Comparison of ENCODE assay signal across 8 cellular contexts in the genomic region with DNA sequence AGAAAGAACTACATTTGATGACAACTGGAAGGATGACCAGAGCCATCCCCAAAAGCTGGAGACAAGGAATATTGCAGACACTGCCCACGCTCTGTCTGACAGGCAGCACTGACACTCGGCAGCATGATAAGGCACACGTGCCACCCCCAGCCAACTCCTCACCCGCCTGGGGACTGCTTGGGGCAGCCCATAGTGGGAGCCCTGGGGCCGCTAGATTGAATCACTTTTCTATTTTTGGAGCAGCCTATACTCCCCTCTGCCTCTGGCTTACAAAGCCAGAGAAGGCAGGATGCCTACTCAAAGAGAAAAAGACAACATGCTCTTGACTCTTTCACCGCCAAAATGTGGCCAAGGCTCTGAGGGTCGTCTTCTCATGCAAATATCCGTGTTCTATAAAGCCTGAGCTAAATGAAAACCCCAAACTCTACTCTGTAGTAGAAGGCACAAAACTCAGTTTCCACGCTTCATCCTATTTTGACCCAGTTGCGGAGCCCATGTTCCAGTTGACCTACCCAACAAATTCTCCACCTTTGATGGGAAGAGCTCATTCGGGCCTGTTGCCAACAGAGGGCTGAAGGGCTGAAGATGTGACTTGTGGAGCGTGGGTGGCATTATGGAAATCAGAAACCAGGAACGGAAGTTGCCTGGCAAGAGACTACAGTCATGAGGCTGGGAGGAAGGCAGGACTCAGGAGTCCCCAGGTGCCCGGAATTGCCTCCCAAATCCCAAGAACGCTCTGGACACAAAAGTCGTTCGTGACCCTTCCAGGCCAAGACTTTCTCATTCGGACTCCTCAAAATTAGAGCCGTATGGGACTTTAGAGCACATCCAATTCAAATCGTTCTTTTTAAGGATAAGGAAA. TPM values are rescaled to one million over a fixed set of nuclear protein-coding genes. Genes with fewer than 3 reads are reported as not detected.
DNase-seq lines count a peak whose midpoint lies in the region; ATAC-seq and TF ChIP-seq lines count a peak whose summit lies in the region.

No MANE protein-coding gene starts in this region.

- H2BK120ac ChIP-seq in trophoblast cell (ENCODE audit: insufficient read depth, low read length, poor library complexity) = no peak overlapping the region

- no peaks in the 10 kb centered on the region for H3K27me3 Mint-ChIP-seq in CD4-positive, alpha-beta T cell

- peak overlapping the region; percentile 85 for H4K12ac ChIP-seq in trophoblast cell (ENCODE audit: low read depth, low read length)

- H3K79me1 ChIP-seq in trophoblast cell (ENCODE audit: low read length) = peaks cover 5% of the 10 kb centered on the region

- peak overlapping the region; percentile 76 for H3K18ac ChIP-seq in trophoblast cell (ENCODE audit: low read length)

- no peak overlapping the region for H2AFZ ChIP-seq in trophoblast cell (ENCODE audit: insufficient read depth, low read length, poor library complexity)

- no peaks in the 10 kb centered on the region for H3K9me3 ChIP-seq in CD4-positive, alpha-beta T cell (ENCODE audit: control insufficient read depth, low read length)
- no peaks in the 10 kb centered on the region for H3K9me3 ChIP-seq in trophoblast cell (ENCODE audit: insufficient read depth, low read depth, low read length)

- peaks cover 47% of the 10 kb centered on the region for H3K4me1 Mint-ChIP-seq in CD4-positive, alpha-beta T cell (ENCODE audit: low read depth)

- H3K27ac Mint-ChIP-seq in CD4-positive, alpha-beta T cell = peak overlapping the region; percentile 86

- H4K91ac ChIP-seq in trophoblast cell (ENCODE audit: low read depth, low read length) = peak overlapping the region; percentile 99

- peaks cover 21 to 28% of the 10 kb centered on the region in 2 experiments for H3K36me3 ChIP-seq in trophoblast cell (ENCODE audit: control insufficient read depth in 1 of 2, insufficient read depth in 2 of 2, low read length in 2 of 2)

- CTCF ChIA-PET in CD4-positive, alpha-beta T cell (lab: Charles Lee) = interaction anchor here (1.9 kb wide), 1 partner anchor 56 kb away, joined by 5 read pairs; no protein-coding TSS in a partner anchor

- peak overlapping the region; percentile 85 for H3K4ac ChIP-seq in trophoblast cell (ENCODE audit: low read depth, low read length)

- peak; percentile 24 for ATAC-seq in CD4-positive, alpha-beta T cell (ENCODE audit: poor library complexity)
- peak; percentile 49 for ATAC-seq in foreskin keratinocyte

- no peaks in the 10 kb centered on the region for H3K9me3 Mint-ChIP-seq in CD4-positive, alpha-beta T cell

- no peak overlapping the region for H3K23ac ChIP-seq in trophoblast cell (ENCODE audit: low read length)

- H3K27ac ChIP-seq in CD4-positive, alpha-beta T cell (ENCODE audit: low read depth, low read length) = peak overlapping the region; percentile 82
- H3K27ac ChIP-seq in foreskin keratinocyte = peak overlapping the region; percentile 82
- peak overlapping the region; percentile 69 for H3K27ac ChIP-seq in trophoblast cell (ENCODE audit: low read depth, low read length)

- H3K27me3 ChIP-seq in CD4-positive, alpha-beta T cell (ENCODE audit: control insufficient read depth, insufficient read depth, low read length) = no peaks in the 10 kb centered on the region
- H3K27me3 ChIP-seq in foreskin keratinocyte = no peaks in the 10 kb centered on the region
- no peaks in the 10 kb centered on the region for H3K27me3 ChIP-seq in trophoblast cell (ENCODE audit: insufficient read depth, low read length)

- intact Hi-C loops in CD4-positive, alpha-beta T cell (cut with DNase I, micrococcal nuclease) = loop anchor here in 1 of 2 experiments (1.0 to 5.0 kb wide), 5 partner anchors 57 to 461 kb away; partner anchors contain the start of genes CCT3, KHDC4, LAMTOR2 and MRPL24

- peak in 3 of 10 experiments; percentile 8 to 17 (median 12) for DNase-seq in CD4-positive, alpha-beta T cell
- DNase-seq in GM20000 (ENCODE audit: low spot score) (peak; percentile 57), NCI-H1048 (lab: John Stamatoyannopoulos, UW) (peak; percentile 6), foreskin keratinocyte (no peak), trophoblast cell (peak; percentile 9 to 16), SK-N-DZ (ENCODE audit: low spot score) (no peak)
- peak; percentile 78 for DNase-seq in activated CD8-positive, alpha-beta memory T cell treated with anti-CD3 and anti-CD28 coated beads, Interleukin-2, amount 50 U/mL, for 48 hours
- DNase-seq in central memory CD4-positive, alpha-beta T cell = no peak

- H3K4me2 ChIP-seq in trophoblast cell (ENCODE audit: low read length) = peak overlapping the region; percentile 86

- H3K36me3 Mint-ChIP-seq in CD4-positive, alpha-beta T cell (ENCODE audit: low read depth) = peaks cover 43% of the 10 kb centered on the region

- WGBS in trophoblast cell (ENCODE audit: extremely low coverage, insufficient coverage, insufficient read length) = no CpG with 5 or more reads among the region's 20 CpGs

- H3K4me1 ChIP-seq in foreskin keratinocyte (peaks cover 11% of the 10 kb centered on the region), trophoblast cell (ENCODE audit: control insufficient read depth in 1 of 2, insufficient read depth in 2 of 2, low read length in 2 of 2) (peaks cover 20 to 21% of the 10 kb centered on the region in 2 experiments)

- no peak for TF ChIP-seq CTCF in CD4-positive, alpha-beta T cell (IDR thresholded peaks at IDR 0.05)
- TF ChIP-seq CTCF in GM20000 (IDR thresholded peaks at IDR 0.05; ENCODE audit: extremely low read depth, missing control alignments) = peak; percentile 15
- peak; percentile 11 for TF ChIP-seq CTCF in foreskin keratinocyte (conservative IDR thresholded peaks at IDR 0.05)

- H2BK5ac ChIP-seq in trophoblast cell (ENCODE audit: low read depth, low read length, poor library complexity) = no peak overlapping the region

- peak overlapping the region; percentile 94 for H3K4me3 ChIP-seq in trophoblast cell (ENCODE audit: low read depth, low read length)

- peak overlapping the region; percentile 36 for H2AK5ac ChIP-seq in trophoblast cell (ENCODE audit: low read length)

- peak overlapping the region; percentile 92 for H3K9ac ChIP-seq in trophoblast cell (ENCODE audit: low read length)

- peaks cover 20% of the 10 kb centered on the region for H3K79me2 ChIP-seq in trophoblast cell (ENCODE audit: control insufficient read depth, insufficient read depth, low read length, poor library complexity)

- peak overlapping the region; percentile 49 for H4K8ac ChIP-seq in trophoblast cell (ENCODE audit: low read depth, low read length)

- H2BK12ac ChIP-seq in trophoblast cell (ENCODE audit: low read length) = no peak overlapping the region

- POLR2A ChIA-PET in CD4-positive, alpha-beta T cell (lab: Charles Lee) = interaction anchor here (1.0 to 3.1 kb wide), 11 partner anchors 10 to 220 kb away, joined by 3 to 37 read pairs (median 8); partner anchors contain the start of genes CCT3, GLMP, MEF2D and PMF1

- peak overlapping the region; percentile 97 for H3K4me3 Mint-ChIP-seq in CD4-positive, alpha-beta T cell

- peak overlapping the region; percentile 99 for H3K14ac ChIP-seq in trophoblast cell (ENCODE audit: low read length)

RNA-seq across cellular contexts. Expression of gene SMG5, which starts 1.1 kb away (rescaled TPM):
- 10 to 100 TPM; 51.6 to 56.1 TPM for total RNA-seq in CD4-positive, alpha-beta T cell
- total RNA-seq in foreskin keratinocyte = 58.3 and 60.9 TPM in 2 replicates
- polyA plus RNA-seq in foreskin keratinocyte = 32.9 and 35.3 TPM in 2 replicates
- 44.5 and 46.5 TPM in 2 replicates for polyA plus RNA-seq in trophoblast cell (2013)
- polyA plus RNA-seq in SK-N-DZ (2014; cell fraction: cytosol; rRNA removed) = 113 and 122 TPM in 2 replicates
- polyA plus RNA-seq in SK-N-DZ (2014; cell fraction: nucleus; rRNA removed) = 400 and 461 TPM in 2 replicates

RNA-seq across cellular contexts. Expression of gene TMEM79, which starts 2.6 kb away (rescaled TPM):
- 1 to 10 TPM; 1.0 to 1.7 TPM for total RNA-seq in CD4-positive, alpha-beta T cell
- total RNA-seq in foreskin keratinocyte = 4.3 and 4.6 TPM in 2 replicates
- polyA plus RNA-seq in foreskin keratinocyte = 5.2 and 5.3 TPM in 2 replicates
- 3.2 and 3.8 TPM in 2 replicates for polyA plus RNA-seq in trophoblast cell (2013)
- 7.9 and 8.5 TPM in 2 replicates for polyA plus RNA-seq in SK-N-DZ (2014; cell fraction: cytosol; rRNA removed)
- 7.2 and 9.5 TPM in 2 replicates for polyA plus RNA-seq in SK-N-DZ (2014; cell fraction: nucleus; rRNA removed)

RNA-seq across cellular contexts. Expression of gene GLMP, which starts 14.0 kb away (rescaled TPM):
- total RNA-seq in CD4-positive, alpha-beta T cell = 10 to 100 TPM; 12.3 to 16.1 TPM
- 32.7 and 35.2 TPM in 2 replicates for total RNA-seq in foreskin keratinocyte
- polyA plus RNA-seq in foreskin keratinocyte = 40.1 and 42.4 TPM in 2 replicates
- 64.4 and 70.4 TPM in 2 replicates for polyA plus RNA-seq in trophoblast cell (2013)
- 7.0 and 8.6 TPM in 2 replicates for polyA plus RNA-seq in SK-N-DZ (2014; cell fraction: cytosol; rRNA removed)
- polyA plus RNA-seq in SK-N-DZ (2014; cell fraction: nucleus; rRNA removed) = 9.4 and 10.3 TPM in 2 replicates

RNA-seq across cellular contexts. Expression of gene VHLL, which starts 17.6 kb away (rescaled TPM):
- not detected for total RNA-seq in CD4-positive, alpha-beta T cell
- not detected in 2 replicates for total RNA-seq in foreskin keratinocyte
- not detected in 2 replicates for polyA plus RNA-seq in foreskin keratinocyte
- not detected in 2 replicates for polyA plus RNA-seq in trophoblast cell (2013)
- not detected in 2 replicates for polyA plus RNA-seq in SK-N-DZ (2014; cell fraction: cytosol; rRNA removed)
- polyA plus RNA-seq in SK-N-DZ (2014; cell fraction: nucleus; rRNA removed) = not detected in 2 replicates

RNA-seq across cellular contexts. Expression of gene PAQR6, which starts 33.7 kb away (rescaled TPM):
- 1 to 10 TPM; 3.4 to 3.6 TPM for total RNA-seq in CD4-positive, alpha-beta T cell
- 0.63 and 1.2 TPM in 2 replicates for total RNA-seq in foreskin keratinocyte
- 1.1 and 1.8 TPM in 2 replicates for polyA plus RNA-seq in foreskin keratinocyte
- polyA plus RNA-seq in trophoblast cell (2013) = 7.8 and 8.5 TPM in 2 replicates
- 4.4 and 6.1 TPM in 2 replicates for polyA plus RNA-seq in SK-N-DZ (2014; cell fraction: cytosol; rRNA removed)
- 86.1 and 87.6 TPM in 2 replicates for polyA plus RNA-seq in SK-N-DZ (2014; cell fraction: nucleus; rRNA removed)

Comparison
In these comparisons a context has a peak if more than half of its experiments do, and no peak if none do; other contexts are left out.
1. DNase-seq: peak in GM20000 (single experiment), NCI-H1048 (single experiment), activated CD8-positive, alpha-beta memory T cell treated with anti-CD3 and anti-CD28 coated beads, Interleukin-2, amount 50 U/mL, for 48 hours (single experiment) and trophoblast cell (2 of 2); none in foreskin keratinocyte (0 of 2), SK-N-DZ (single experiment) and central memory CD4-positive, alpha-beta T cell (single experiment).
2. Peak in every context shown above with its lines, with median percentiles within 50 percentile points of each other: H3K27ac ChIP-seq.